Comparison of ENCODE assay signal across 8 cellular contexts in genomic region chr20:37804584-37805566, GRCh38.
DNase-seq lines count a peak whose midpoint lies in the region; ATAC-seq lines count a peak whose summit lies in the region.

No MANE protein-coding gene starts in this region.

- no peak overlapping the region for H3K4me3 Mint-ChIP-seq in activated CD4-positive, alpha-beta T cell treated with anti-CD3 and anti-CD28 coated beads for 36 hours
- peak overlapping the region; percentile 67 for H3K4me3 Mint-ChIP-seq in stimulated activated memory B cell treated with anti-CD40 and anti-IgM and Interleukin-4, amounts not matched to agents 10 μg/mL and 1 μg/mL and 100 μg/mL, for 72 hours

- POLR2A ChIA-PET in activated CD4-positive, alpha-beta T cell treated with anti-CD3 and anti-CD28 coated beads for 36 hours (lab: Charles Lee), result no interaction called here

- intact Hi-C loops in activated CD4-positive, alpha-beta T cell treated with anti-CD3 and anti-CD28 coated beads for 36 hours (cut with DNase I, micrococcal nuclease), result no loop called here

- no peaks in the 10 kb centered on the region for H3K4me1 Mint-ChIP-seq in activated CD4-positive, alpha-beta T cell treated with anti-CD3 and anti-CD28 coated beads for 36 hours
- peaks cover 80% of the 10 kb centered on the region for H3K4me1 Mint-ChIP-seq in stimulated activated memory B cell treated with anti-CD40 and anti-IgM and Interleukin-4, amounts not matched to agents 10 μg/mL and 1 μg/mL and 100 μg/mL, for 72 hours

- H3K27me3 Mint-ChIP-seq in activated CD4-positive, alpha-beta T cell treated with anti-CD3 and anti-CD28 coated beads for 36 hours, result no peaks in the 10 kb centered on the region
- no peaks in the 10 kb centered on the region for H3K27me3 Mint-ChIP-seq in stimulated activated memory B cell treated with anti-CD40 and anti-IgM and Interleukin-4, amounts not matched to agents 10 μg/mL and 1 μg/mL and 100 μg/mL, for 72 hours

- CTCF ChIA-PET in activated CD4-positive, alpha-beta T cell treated with anti-CD3 and anti-CD28 coated beads for 36 hours (lab: Charles Lee), result interaction anchor here (0.5 to 0.6 kb wide), 3 partner anchors 69 to 257 kb away, joined by 3 to 4 read pairs (median 3); no protein-coding TSS in a partner anchor

- H3K27ac Mint-ChIP-seq in activated CD4-positive, alpha-beta T cell treated with anti-CD3 and anti-CD28 coated beads for 36 hours, result peak overlapping the region; percentile 10
- peak overlapping the region; percentile 99 for H3K27ac Mint-ChIP-seq in stimulated activated memory B cell treated with anti-CD40 and anti-IgM and Interleukin-4, amounts not matched to agents 10 μg/mL and 1 μg/mL and 100 μg/mL, for 72 hours

- no peaks in the 10 kb centered on the region for H3K9me3 Mint-ChIP-seq in activated CD4-positive, alpha-beta T cell treated with anti-CD3 and anti-CD28 coated beads for 36 hours (ENCODE audit: low read depth)
- H3K9me3 Mint-ChIP-seq in stimulated activated memory B cell treated with anti-CD40 and anti-IgM and Interleukin-4, amounts not matched to agents 10 μg/mL and 1 μg/mL and 100 μg/mL, for 72 hours, result no peaks in the 10 kb centered on the region

- peaks cover 37% of the 10 kb centered on the region for H3K36me3 Mint-ChIP-seq in activated CD4-positive, alpha-beta T cell treated with anti-CD3 and anti-CD28 coated beads for 36 hours (ENCODE audit: low read depth)
- peaks cover 58% of the 10 kb centered on the region for H3K36me3 Mint-ChIP-seq in stimulated activated memory B cell treated with anti-CD40 and anti-IgM and Interleukin-4, amounts not matched to agents 10 μg/mL and 1 μg/mL and 100 μg/mL, for 72 hours

- DNase-seq in activated CD4-positive, alpha-beta T cell treated with anti-CD3 and anti-CD28 coated beads for 36 hours, result no peak
- no peak for DNase-seq in activated CD4-positive, alpha-beta T cell treated with anti-CD3 and anti-CD28 coated beads, Interleukin-2, amount 50 U/mL, for 4 hours
- DNase-seq in UCSD-AML1 (lab: John Stamatoyannopoulos, UW; ENCODE audit: unreplicated experiment), result peak; percentile 36
- DNase-seq in LoVo (ENCODE audit: low spot score), result no peak
- no peak for DNase-seq in inferior parietal cortex (ENCODE audit: extremely low spot score)
- no peak for DNase-seq in OCI-M2 (lab: John Stamatoyannopoulos, UW; ENCODE audit: unreplicated experiment)

- ATAC-seq in activated CD4-positive, alpha-beta T cell treated with anti-CD3 and anti-CD28 coated beads for 36 hours, result no peak
- peak; percentile 58 for ATAC-seq in HG03097 (IDR thresholded peaks at IDR 0.05; ENCODE audit: low FRiP score, unreplicated experiment)
- ATAC-seq in stimulated activated memory B cell treated with anti-CD40 and anti-IgM and Interleukin-4, amounts not matched to agents 10 μg/mL and 1 μg/mL and 100 μg/mL, for 72 hours, result peak; percentile 96
